Comparison of ENCODE assay signal across 10 cellular contexts in the genomic region with DNA sequence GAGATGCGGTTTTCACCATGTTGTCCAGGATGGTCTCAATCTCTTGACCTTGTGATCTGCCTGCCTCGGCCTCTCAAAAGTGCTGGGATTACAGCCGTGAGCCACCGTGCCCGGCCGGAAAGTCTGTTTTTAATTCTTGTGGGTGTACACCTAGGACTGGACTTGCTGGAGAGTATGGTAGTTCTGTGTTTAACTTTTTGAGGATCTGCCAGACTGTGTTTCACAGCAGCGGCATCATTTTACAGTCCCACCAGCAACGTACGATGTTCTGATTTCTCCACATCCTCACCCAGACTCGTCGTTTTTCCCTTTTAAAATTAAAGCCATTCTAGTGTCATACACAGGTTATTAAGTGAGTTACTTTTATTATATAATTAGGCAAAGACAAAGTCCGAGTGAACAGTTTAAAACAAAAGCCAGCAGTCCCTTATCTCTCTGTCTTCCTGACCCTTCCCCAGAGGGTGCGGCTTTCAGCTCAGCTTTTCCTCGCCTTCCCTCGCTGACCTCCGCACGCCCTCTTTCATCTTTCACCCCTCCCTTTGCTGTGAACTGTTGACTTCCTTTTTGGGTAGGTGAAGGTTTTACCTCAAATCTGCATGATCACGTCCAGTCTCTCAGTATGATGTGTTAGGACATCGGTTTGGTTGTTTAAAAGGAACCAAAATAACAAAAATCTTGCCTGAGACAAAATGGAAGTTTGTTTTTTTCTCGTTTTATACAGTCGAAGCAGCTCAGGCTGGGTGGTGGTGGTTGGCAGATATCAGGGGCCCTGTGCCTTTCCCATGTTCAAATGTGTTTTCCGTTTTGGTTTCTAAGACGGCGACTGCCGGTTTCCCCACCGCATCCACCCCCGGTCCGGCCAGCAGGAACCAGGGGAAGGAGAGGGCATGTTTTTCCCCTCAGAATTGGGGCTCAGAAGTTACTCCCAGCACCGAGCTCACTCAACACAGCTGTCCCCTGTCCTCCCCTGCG. TPM values are rescaled to one million over a fixed set of nuclear protein-coding genes. Genes with fewer than 3 reads are reported as not detected.
DNase-seq lines count a peak whose midpoint lies in the region; ATAC-seq and TF ChIP-seq lines count a peak whose summit lies in the region.
"Had no signal": no experiment of that assay in that cellular context is flagged by ENCODE, and none has a peak within 500 bp of the region (broad histone marks: within the 10 kb centered on the region; RNA-seq: fewer than 3 reads in every experiment).

No MANE protein-coding gene starts in this region.

- H3K4me3 ChIP-seq in mucosa of stomach (ENCODE audit: low read length): no peak overlapping the region
- no peak overlapping the region for H3K4me3 ChIP-seq in vagina
- H3K4me3 ChIP-seq: tibial artery had no signal

- peak overlapping the region; percentile 86 for H3K27ac Mint-ChIP-seq in activated naive CD8-positive, alpha-beta T cell treated with anti-CD3 and anti-CD28 coated beads for 36 hours

- intact Hi-C loops in vagina (cut with DNase I): no loop called here

- DNase-seq in CD1c-positive myeloid dendritic cell (ENCODE audit: extremely low spot score) (peak; percentile 9), vagina (ENCODE audit: extremely low spot score in 2 of 2) (no peak)
- peak; percentile 58 for DNase-seq in activated naive CD8-positive, alpha-beta T cell treated with anti-CD3 and anti-CD28 coated beads for 36 hours
- DNase-seq: Calu3, tibial artery had no signal

- no peak overlapping the region for H3K27ac ChIP-seq in vagina
- H3K27ac ChIP-seq: tibial artery had no signal

- TF ChIP-seq POLR2A in vagina (IDR thresholded peaks at IDR 0.05): no peak

- TF ChIP-seq CTCF in vagina (IDR thresholded peaks at IDR 0.05): no peak

- peaks cover 25% of the 10 kb centered on the region for H3K4me1 Mint-ChIP-seq in activated naive CD8-positive, alpha-beta T cell treated with anti-CD3 and anti-CD28 coated beads for 36 hours

- H3K4me3 Mint-ChIP-seq in activated naive CD8-positive, alpha-beta T cell treated with anti-CD3 and anti-CD28 coated beads for 36 hours: peak overlapping the region; percentile 71

- H3K4me1 ChIP-seq in mucosa of stomach (ENCODE audit: control insufficient read depth, insufficient read depth, low read length) (peaks cover 28% of the 10 kb centered on the region), vagina (no peaks in the 10 kb centered on the region)
- H3K4me1 ChIP-seq: tibial artery had no signal

- no peaks in the 10 kb centered on the region for H3K36me3 ChIP-seq in mucosa of stomach (ENCODE audit: control insufficient read depth, insufficient read depth, low read length)
- peaks cover 0 to 28% of the 10 kb centered on the region in 2 donors for H3K36me3 ChIP-seq in vagina

- H3K36me3 Mint-ChIP-seq in activated naive CD8-positive, alpha-beta T cell treated with anti-CD3 and anti-CD28 coated beads for 36 hours: peaks cover 13% of the 10 kb centered on the region

- no peaks in the 10 kb centered on the region for H3K27me3 Mint-ChIP-seq in activated naive CD8-positive, alpha-beta T cell treated with anti-CD3 and anti-CD28 coated beads for 36 hours

- peak overlapping the region; percentile 28 for H3K9ac ChIP-seq in mucosa of stomach (ENCODE audit: low read length)

- H3K9me3 Mint-ChIP-seq in activated naive CD8-positive, alpha-beta T cell treated with anti-CD3 and anti-CD28 coated beads for 36 hours: no peaks in the 10 kb centered on the region

- ATAC-seq in HG02840 (IDR thresholded peaks at IDR 0.05; ENCODE audit: low FRiP score, unreplicated experiment) (peak; percentile 49), GM18870 (IDR thresholded peaks at IDR 0.05; ENCODE audit: unreplicated experiment) (no peak), HG03469 (IDR thresholded peaks at IDR 0.05; ENCODE audit: unreplicated experiment) (no peak), HG02798 (IDR thresholded peaks at IDR 0.05; ENCODE audit: poor library complexity, unreplicated experiment) (no peak)

- no peaks in the 10 kb centered on the region for H3K9me3 ChIP-seq in mucosa of stomach (ENCODE audit: control insufficient read depth, low read length)
- H3K9me3 ChIP-seq in vagina: no peaks in the 10 kb centered on the region
- H3K9me3 ChIP-seq: tibial artery had no signal

- H3K27me3 ChIP-seq in mucosa of stomach (ENCODE audit: control insufficient read depth, insufficient read depth, low read length) (no peaks in the 10 kb centered on the region), vagina (no peaks in the 10 kb centered on the region)
- H3K27me3 ChIP-seq: tibial artery had no signal

RNA-seq across cellular contexts. Expression of gene FAM234A, which starts 18.0 kb away (rescaled TPM):
- total RNA-seq in activated naive CD8-positive, alpha-beta T cell treated with anti-CD3 and anti-CD28 coated beads for 36 hours: 10 to 100 TPM; 20.9 to 24.1 TPM
- 23.3 TPM for total RNA-seq in vagina

RNA-seq across cellular contexts. Expression of gene RGS11, which starts 23.1 kb away (rescaled TPM):
- total RNA-seq in activated naive CD8-positive, alpha-beta T cell treated with anti-CD3 and anti-CD28 coated beads for 36 hours: not detected
- total RNA-seq in vagina: 5.4 TPM

RNA-seq across cellular contexts. Expression of gene LUC7L, which starts 23.4 kb away (rescaled TPM):
- total RNA-seq in activated naive CD8-positive, alpha-beta T cell treated with anti-CD3 and anti-CD28 coated beads for 36 hours: 10 to 100 TPM; 61.9 to 65.3 TPM
- 79.3 TPM for total RNA-seq in vagina

RNA-seq across cellular contexts. Expression of gene ARHGDIG, which starts 27.7 kb away (rescaled TPM):
- total RNA-seq in activated naive CD8-positive, alpha-beta T cell treated with anti-CD3 and anti-CD28 coated beads for 36 hours: not detected
- not detected for total RNA-seq in vagina
- total RNA-seq: Calu3 had no signal

RNA-seq across cellular contexts. Expression of gene PDIA2, which starts 30.3 kb away (rescaled TPM):
- not detected for total RNA-seq in activated naive CD8-positive, alpha-beta T cell treated with anti-CD3 and anti-CD28 coated beads for 36 hours
- total RNA-seq in vagina: not detected
- total RNA-seq: Calu3 had no signal

Comparison
In these comparisons a context has a peak if more than half of its experiments do, and no peak if none do; other contexts are left out.
1. DNase-seq: peak in CD1c-positive myeloid dendritic cell (single experiment) and activated naive CD8-positive, alpha-beta T cell treated with anti-CD3 and anti-CD28 coated beads for 36 hours (single experiment); none in vagina (0 of 2).